Comparison of ENCODE assay signal across 8 cellular contexts in genomic region chr20:6940052-6940451, GRCh38.
DNase-seq lines count a peak whose midpoint lies in the region; ATAC-seq and TF ChIP-seq lines count a peak whose summit lies in the region.
"Had no signal": no experiment of that assay in that cellular context is flagged by ENCODE, and none has a peak within 500 bp of the region (broad histone marks: within the 10 kb centered on the region; RNA-seq: fewer than 3 reads in every experiment).

No MANE protein-coding gene starts in this region.

- H3K14ac ChIP-seq in neuronal stem cell (ENCODE audit: low read length) = no peak overlapping the region

- H3F3A ChIP-seq in GM23248 (ENCODE audit: insufficient read depth) = no peaks in the 10 kb centered on the region

- no peak overlapping the region for H3K27ac ChIP-seq in GM23248
- H3K27ac ChIP-seq in neuronal stem cell (replicated peaks; ENCODE audit: low read length) = no peak overlapping the region
- H3K27ac ChIP-seq: RWPE1 had no signal

- H3K79me2 ChIP-seq in GM23248 (ENCODE audit: insufficient read depth) = no peaks in the 10 kb centered on the region

- H3K27me3 ChIP-seq in GM23248 (replicated peaks; ENCODE audit: insufficient read depth) = no peaks in the 10 kb centered on the region
- H3K27me3 ChIP-seq in neuronal stem cell (ENCODE audit: control insufficient read depth in 3 of 3, insufficient read depth in 3 of 3, low read depth in 1 of 3, low read length in 3 of 3) = no peaks in the 10 kb centered on the region

- no peaks in the 10 kb centered on the region for H3K9me2 ChIP-seq in GM23248 (ENCODE audit: insufficient read depth)

- H3K4me3 ChIP-seq in GM23248 = no peak overlapping the region
- no peak overlapping the region for H3K4me3 ChIP-seq in choroid plexus epithelial cell (ENCODE audit: low read depth, low read length)
- no peak overlapping the region for H3K4me3 ChIP-seq in neuronal stem cell (ENCODE audit: low read length in 2 of 2)

- no peak overlapping the region for H3K4me2 ChIP-seq in GM23248 (ENCODE audit: unreplicated experiment)
- no peak overlapping the region for H3K4me2 ChIP-seq in neuronal stem cell (ENCODE audit: insufficient read depth, low read length, poor library complexity, severe bottlenecking)

- no peak overlapping the region for H2BK15ac ChIP-seq in neuronal stem cell (ENCODE audit: low read length)

- no peak overlapping the region for H3K4ac ChIP-seq in neuronal stem cell (ENCODE audit: low read length)

- no peak overlapping the region for H2AK5ac ChIP-seq in neuronal stem cell (ENCODE audit: low read depth, low read length)

- no peak overlapping the region for H2BK12ac ChIP-seq in neuronal stem cell (ENCODE audit: low read length)

- H4K20me1 ChIP-seq in GM23248 (ENCODE audit: insufficient read depth) = no peaks in the 10 kb centered on the region

- DNase-seq in GM23248 = peak; percentile 2
- peak; percentile 18 for DNase-seq in NCI-H460 (ENCODE audit: extremely low read depth, low read depth)
- DNase-seq in choroid plexus epithelial cell (ENCODE audit: low read depth) = peak; percentile 22
- peak; percentile 23 for DNase-seq in neuronal stem cell (ENCODE audit: low spot score)
- no peak for DNase-seq in hypothalamus (lab: John Stamatoyannopoulos, UW)
- DNase-seq in NCI-H1105 treated with DMSO at 0.1 percent for 48 hours (lab: John Stamatoyannopoulos, UW) = no peak

- H3K9me3 ChIP-seq in GM23248 (ENCODE audit: low read depth) = no peaks in the 10 kb centered on the region
- H3K9me3 ChIP-seq in neuronal stem cell (replicated peaks in 1 of 2; ENCODE audit: control insufficient read depth in 2 of 2, insufficient read depth in 1 of 2, low read depth in 1 of 2, low read length in 2 of 2) = no peaks in the 10 kb centered on the region

- H2AFZ ChIP-seq in GM23248 = no peak overlapping the region
- no peak overlapping the region for H2AFZ ChIP-seq in neuronal stem cell (ENCODE audit: low read length)

- H2BK120ac ChIP-seq in neuronal stem cell (ENCODE audit: low read depth, low read length) = no peak overlapping the region

- no peak for ATAC-seq in GM18868 (IDR thresholded peaks at IDR 0.05; ENCODE audit: unreplicated experiment)

- H3K9ac ChIP-seq in GM23248 (no peak overlapping the region), neuronal stem cell (ENCODE audit: low read depth, low read length, poor library complexity) (no peak overlapping the region)

- WGBS in GM23248 (ENCODE audit: low coverage in 1 of 2, low lambda C conversion rate in 2 of 2, missing lambda C conversion rate in 2 of 2), 2 experiments = 45 to 48% methylated on average over 5 of the region's 5 CpGs
- no CpG with 5 or more reads among the region's 5 CpGs for WGBS in neuronal stem cell (ENCODE audit: extremely low coverage in 2 of 2, insufficient read length in 2 of 2, insufficient replicate concordance in 1 of 2), 2 donors

- in situ Hi-C loops in GM23248 (cut with MboI) = no loop called here

- H4K91ac ChIP-seq in neuronal stem cell (ENCODE audit: low read depth, low read length, poor library complexity) = no peak overlapping the region

- H2BK5ac ChIP-seq in neuronal stem cell (ENCODE audit: low read length) = no peak overlapping the region

- no peaks in the 10 kb centered on the region for H3K79me1 ChIP-seq in neuronal stem cell (ENCODE audit: low read depth, low read length)

- H3K23ac ChIP-seq in neuronal stem cell (ENCODE audit: low read depth, low read length, poor library complexity) = no peak overlapping the region

- no peak overlapping the region for H4K8ac ChIP-seq in neuronal stem cell (ENCODE audit: low read depth, low read length)

- H3K4me1 ChIP-seq in GM23248 (ENCODE audit: insufficient read depth) = no peaks in the 10 kb centered on the region
- no peaks in the 10 kb centered on the region for H3K4me1 ChIP-seq in neuronal stem cell (ENCODE audit: control insufficient read depth in 2 of 2, insufficient read depth in 1 of 2, low read depth in 1 of 2, low read length in 2 of 2)

- H3K18ac ChIP-seq in neuronal stem cell (ENCODE audit: low read length) = no peak overlapping the region

- H3K36me3 ChIP-seq in GM23248 (ENCODE audit: low read depth) (no peaks in the 10 kb centered on the region), neuronal stem cell (replicated peaks in 1 of 2; ENCODE audit: control insufficient read depth in 2 of 2, insufficient read depth in 2 of 2, low read length in 2 of 2) (no peaks in the 10 kb centered on the region)

- peak; percentile 36 for TF ChIP-seq CTCF in choroid plexus epithelial cell (conservative IDR thresholded peaks at IDR 0.05; ENCODE audit: low read depth, low read length)

Comparison
In these comparisons a context has a peak if more than half of its experiments do, and no peak if none do; other contexts are left out.
1. DNase-seq: peak in GM23248 (single experiment), NCI-H460 (single experiment), choroid plexus epithelial cell (single experiment) and neuronal stem cell (single experiment); none in hypothalamus (0 of 51) and NCI-H1105 treated with DMSO at 0.1 percent for 48 hours (single experiment).